ENCODE assay signal across 7 cellular contexts in genomic region chr3:32106929-32107362, GRCh38. TPM values are rescaled to one million over a fixed set of nuclear protein-coding genes. Genes with fewer than 3 reads are reported as not detected.
DNase-seq lines count a peak whose midpoint lies in the region; ATAC-seq and TF ChIP-seq lines count a peak whose summit lies in the region.

No MANE protein-coding gene starts in this region.

- H3K4me3 ChIP-seq in retinal pigment epithelial cell (ENCODE audit: low read length) = peak overlapping the region; percentile 67

- ATAC-seq in GM18870 (IDR thresholded peaks at IDR 0.05; ENCODE audit: unreplicated experiment) = peak; percentile 8
- ATAC-seq in HG03521 (IDR thresholded peaks at IDR 0.05; ENCODE audit: unreplicated experiment) = peak; percentile 11
- ATAC-seq in left cardiac atrium = peak; percentile 8 to 18
- ATAC-seq in GM21367 (IDR thresholded peaks at IDR 0.05; ENCODE audit: unreplicated experiment) = no peak
- ATAC-seq in HG03442 (IDR thresholded peaks at IDR 0.05; ENCODE audit: unreplicated experiment) = no peak

- no peak for TF ChIP-seq CTCF in retinal pigment epithelial cell (conservative IDR thresholded peaks at IDR 0.05; ENCODE audit: low read depth, low read length)

- DNase-seq in activated T-helper 1 cell treated with anti-CD3 and anti-CD28 coated beads, Interleukin-2, amount 50 U/mL, for 16 hours (ENCODE audit: low read depth in 1 of 2, low spot score in 1 of 2) = peak; percentile 6 to 7
- DNase-seq in left cardiac atrium (peak; percentile 46), retinal pigment epithelial cell (ENCODE audit: low read depth) (no peak)

- intact Hi-C loops in left cardiac atrium (cut with DNase I) = loop anchor here in 1 of 2 donors (5.0 to 10.0 kb wide), 2 partner anchors 35 to 62 kb away; no protein-coding TSS in a partner anchor

RNA-seq across cellular contexts. Expression of gene GPD1L, which starts 0.5 kb away (rescaled TPM):
- total RNA-seq in left cardiac atrium = 100 to 1,000 TPM; 177 to 253 TPM

Comparison
In these comparisons a context has a peak if more than half of its experiments do, and no peak if none do; other contexts are left out.
1. ATAC-seq: peak in GM18870 (single experiment), HG03521 (single experiment) and left cardiac atrium (2 of 2); none in GM21367 (single experiment) and HG03442 (single experiment).